In the genomic region with DNA sequence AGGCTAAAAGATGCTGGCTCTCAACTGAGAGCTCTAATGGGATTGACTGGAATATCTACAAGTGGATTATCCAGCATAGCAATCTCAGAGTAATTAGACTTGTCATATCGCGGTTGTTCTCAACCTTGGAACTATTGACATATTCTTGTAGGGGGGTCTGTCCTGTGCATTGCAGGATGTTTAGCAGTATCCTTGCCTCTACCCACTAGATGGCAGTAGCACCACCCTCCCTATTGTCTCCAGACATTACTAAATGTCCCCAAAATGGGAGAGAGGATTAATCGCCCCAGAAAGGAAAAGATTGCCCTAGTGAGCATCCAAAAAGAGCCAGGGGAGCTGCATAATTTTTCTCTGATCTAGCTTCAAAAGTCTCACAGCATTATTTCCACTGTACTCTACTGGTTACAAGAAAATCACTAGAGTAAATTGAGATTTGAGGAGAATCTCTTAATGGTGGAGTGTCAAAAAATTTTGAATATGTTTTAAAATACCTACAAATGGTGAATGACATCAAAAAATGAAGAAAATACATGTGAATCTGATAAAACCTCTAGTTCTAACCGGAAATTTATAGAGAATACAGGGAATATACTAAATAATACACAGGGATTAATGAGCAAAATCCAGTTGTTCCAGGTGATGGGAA, we compare ENCODE assay signal across 8 cellular contexts.
DNase-seq lines count a peak whose midpoint lies in the region; ATAC-seq and TF ChIP-seq lines count a peak whose summit lies in the region.

No MANE protein-coding gene starts in this region.

- no peak for TF ChIP-seq EP300 in tibial nerve (IDR thresholded peaks at IDR 0.05)

- no peak overlapping the region for H3K27ac ChIP-seq in tibial nerve

- TF ChIP-seq CTCF in fibroblast of villous mesenchyme (IDR thresholded peaks at IDR 0.05; ENCODE audit: insufficient read depth, low read depth, low read length) (peak; percentile 81), tibial nerve (IDR thresholded peaks at IDR 0.05) (peak in 3 of 5 experiments; percentile 17 to 45 (median 36))

- no peaks in the 10 kb centered on the region for H3K27me3 ChIP-seq in tibial nerve

- TF ChIP-seq POLR2A in tibial nerve (IDR thresholded peaks at IDR 0.05), result no peak

- H3K4me3 ChIP-seq in fibroblast of villous mesenchyme (ENCODE audit: low read depth, low read length) (no peak overlapping the region), tibial nerve (no peak overlapping the region)

- no peaks in the 10 kb centered on the region for H3K4me1 ChIP-seq in tibial nerve

- H3K36me3 ChIP-seq in tibial nerve, result no peaks in the 10 kb centered on the region

- peak; percentile 51 to 66 for ATAC-seq in activated CD4-positive, CD25-positive, alpha-beta regulatory T cell treated with anti-CD3 and anti-CD28 coated beads, Interleukin-2, amount 50 U/mL, for 24 hours
- peak; percentile 89 for ATAC-seq in GM21515 (IDR thresholded peaks at IDR 0.05; ENCODE audit: unreplicated experiment)
- ATAC-seq in HG03558 (IDR thresholded peaks at IDR 0.05; ENCODE audit: extremely low read depth, unreplicated experiment), result peak; percentile 59

- no peak for DNase-seq in activated CD4-positive, CD25-positive, alpha-beta regulatory T cell treated with anti-CD3 and anti-CD28 coated beads, Interleukin-2, amount 50 U/mL, for 72 hours
- DNase-seq in SHP77 treated with DMSO at 0.1 percent for 48 hours (lab: John Stamatoyannopoulos, UW), result peak; percentile 41
- DNase-seq in fibroblast of villous mesenchyme (ENCODE audit: low read depth), result peak; percentile 38
- DNase-seq in tibial nerve (ENCODE audit: low spot score in 2 of 2), result peak in 1 of 2 donors; percentile 34
- no peak for DNase-seq in amygdala (lab: John Stamatoyannopoulos, UW)

- no peaks in the 10 kb centered on the region for H3K9me3 ChIP-seq in tibial nerve

- WGBS in tibial nerve, 2 donors, result 51 to 53% methylated on average over 4 of the region's 4 CpGs

Comparison
In these comparisons a context has a peak if more than half of its experiments do, and no peak if none do; other contexts are left out.
1. DNase-seq: peak in SHP77 treated with DMSO at 0.1 percent for 48 hours (single experiment) and fibroblast of villous mesenchyme (single experiment); none in activated CD4-positive, CD25-positive, alpha-beta regulatory T cell treated with anti-CD3 and anti-CD28 coated beads, Interleukin-2, amount 50 U/mL, for 72 hours (single experiment) and amygdala (0 of 56).
2. Peak in every context shown above with its lines, with median percentiles within 50 percentile points of each other: ATAC-seq.